Comparison of ENCODE assay signal across 35 cellular contexts in genomic region chr10:117640406-117640805, GRCh38.
"Had no signal": no experiment of that assay in that cellular context is flagged by ENCODE, and none has a peak within 500 bp of the region (broad histone marks: within the 10 kb centered on the region; RNA-seq: fewer than 3 reads in every experiment).

No MANE protein-coding gene starts in this region.

- H3K36me3 ChIP-seq: MG63 had no signal

- H3K4me3 ChIP-seq: MG63 had no signal

- H3K9me3 ChIP-seq: MG63 had no signal

- DNase-seq: Karpas-422, Kasumi-1, MG63, MM.1S, MV-4-11, NCI-H1048, NCI-H1092, NCI-H1092 treated with DMSO at 0.1 percent for 48 hours, NCI-H1105, NCI-H1105 treated with DMSO at 0.1 percent for 48 hours, NCI-H1417, NCI-H1417 treated with DMSO at 0.1 percent for 48 hours, NCI-H1436, NCI-H1436 treated with DMSO at 0.1 percent for 48 hours, NCI-H146, NCI-H1694 treated with DMSO at 0.1 percent for 48 hours, NCI-H187, NCI-H187 treated with DMSO at 0.1 percent for 48 hours, NCI-H1930, NCI-H2029, NCI-H2029 treated with DMSO at 0.1 percent for 48 hours, NCI-H2081, NCI-H2081 treated with DMSO at 0.1 percent for 48 hours, NCI-H2107, NCI-H2171, NCI-H2171 treated with DMSO at 0.1 percent for 48 hours, NCI-H2227 treated with DMSO at 0.1 percent for 48 hours, NCI-H226, NCI-H345, NCI-H446, NCI-H446 treated with DMSO at 0.1 percent for 48 hours, NCI-H510A, NCI-H510A treated with DMSO at 0.1 percent for 48 hours, NCI-H524, NCI-H524 treated with DMSO at 0.1 percent for 48 hours had no signal
